Comparison of ENCODE assay signal across 13 cellular contexts in genomic region chr5:160468576-160468975, GRCh38. TPM values are rescaled to one million over a fixed set of nuclear protein-coding genes. Genes with fewer than 3 reads are reported as not detected.
DNase-seq lines count a peak whose midpoint lies in the region; ATAC-seq and TF ChIP-seq lines count a peak whose summit lies in the region.
"Had no signal": no experiment of that assay in that cellular context is flagged by ENCODE, and none has a peak within 500 bp of the region (broad histone marks: within the 10 kb centered on the region; RNA-seq: fewer than 3 reads in every experiment).

No MANE protein-coding gene starts in this region.

- H3K9ac ChIP-seq in DND-41 (ENCODE audit: low read depth, low read length): peak overlapping the region; percentile 47

- no peaks in the 10 kb centered on the region for H3K9me3 Mint-ChIP-seq in IgD-negative memory B cell
- no peaks in the 10 kb centered on the region for H3K9me3 Mint-ChIP-seq in activated naive CD8-positive, alpha-beta T cell treated with anti-CD3 and anti-CD28 coated beads, Interleukin-2, amount 10 ng/mL, durations not matched to agents 7 days and 5 days
- no peaks in the 10 kb centered on the region for H3K9me3 Mint-ChIP-seq in naive B cell
- H3K9me3 Mint-ChIP-seq: H9 had no signal

- H3K9me3 ChIP-seq in DND-41 (ENCODE audit: insufficient read depth, low read length, severe bottlenecking) (no peaks in the 10 kb centered on the region), gastrocnemius medialis (no peaks in the 10 kb centered on the region)
- H3K9me3 ChIP-seq: body of pancreas, tibial nerve had no signal

- H3K4me3 ChIP-seq in DND-41 (ENCODE audit: low read depth in 1 of 2, low read length in 2 of 2): peak overlapping the region in 1 of 2 experiments; percentile 48; a peak in 2 of 4 replicates
- no peak overlapping the region for H3K4me3 ChIP-seq in gastrocnemius medialis
- H3K4me3 ChIP-seq: body of pancreas had no signal

- intact Hi-C loops in head of caudate nucleus (cut with DNase I) (no loop called here), gastrocnemius medialis (cut with DNase I; ENCODE audit: low total_unique reads) (no loop called here)

- no peak; the same call in 2 of the 3 replicates for ATAC-seq in DND-41 (ENCODE audit: insufficient read depth, low read depth)
- ATAC-seq in activated naive CD8-positive, alpha-beta T cell treated with anti-CD3 and anti-CD28 coated beads, Interleukin-2, amount 10 ng/mL, durations not matched to agents 7 days and 5 days (ENCODE audit: low read depth): no peak
- no peak for ATAC-seq in naive B cell (ENCODE audit: low read depth in 2 of 2)
- no peak for ATAC-seq in HG02970 (IDR thresholded peaks at IDR 0.05; ENCODE audit: low FRiP score, unreplicated experiment)
- no peak for ATAC-seq in gastrocnemius medialis

- H3K27ac ChIP-seq in DND-41 (ENCODE audit: low read length): peak overlapping the region; percentile 82
- no peak overlapping the region for H3K27ac ChIP-seq in gastrocnemius medialis

- TF ChIP-seq CTCF in DND-41 (IDR thresholded peaks at IDR 0.05; ENCODE audit: borderline replicate concordance, extremely low read depth, low read length, poor library complexity, severe bottlenecking): no peak
- no peak for TF ChIP-seq CTCF in gastrocnemius medialis (IDR thresholded peaks at IDR 0.05 in 4 of 5, conservative IDR thresholded peaks at IDR 0.05 in 1 of 5)

- H3K36me3 ChIP-seq in DND-41 (ENCODE audit: insufficient read depth, low read length): no peaks in the 10 kb centered on the region
- H3K36me3 ChIP-seq in gastrocnemius medialis: no peaks in the 10 kb centered on the region
- H3K36me3 ChIP-seq: tibial nerve had no signal

- H3K27me3 ChIP-seq in DND-41 (ENCODE audit: insufficient read depth, low read length, poor library complexity) (no peaks in the 10 kb centered on the region), gastrocnemius medialis (no peaks in the 10 kb centered on the region)
- H3K27me3 ChIP-seq: body of pancreas, tibial nerve had no signal

- H3K4me1 ChIP-seq in DND-41 (ENCODE audit: insufficient read depth, low read length) (peaks cover 61% of the 10 kb centered on the region), gastrocnemius medialis (peaks cover 0 to 3% of the 10 kb centered on the region in 2 donors)

- POLR2A ChIA-PET in activated naive CD8-positive, alpha-beta T cell treated with anti-CD3 and anti-CD28 coated beads, Interleukin-2, amount 10 ng/mL, durations not matched to agents 7 days and 5 days (lab: Charles Lee): interaction anchor here (0.6 to 1.8 kb wide), 4 partner anchors 15 to 64 kb away, joined by 3 to 6 read pairs (median 3); no protein-coding TSS in a partner anchor

- peak overlapping the region; percentile 62 for H3K4me2 ChIP-seq in DND-41 (ENCODE audit: insufficient read depth, low read length)

- peaks cover 3% of the 10 kb centered on the region; the same call in 1 of the 2 replicates for H3K79me2 ChIP-seq in DND-41 (ENCODE audit: insufficient read depth, low read length)

- H3K4me1 Mint-ChIP-seq in IgD-negative memory B cell (peaks cover 54 to 56% (median 55%) of the 10 kb centered on the region in 3 donors), naive B cell (peaks cover 42 to 70% (median 44%) of the 10 kb centered on the region in 3 donors)
- peaks cover 60% of the 10 kb centered on the region for H3K4me1 Mint-ChIP-seq in activated naive CD8-positive, alpha-beta T cell treated with anti-CD3 and anti-CD28 coated beads, Interleukin-2, amount 10 ng/mL, durations not matched to agents 7 days and 5 days

- peak overlapping the region; percentile 65; the same call in 1 of the 2 replicates for H2AFZ ChIP-seq in DND-41 (ENCODE audit: low read depth, low read length)

- H3K36me3 Mint-ChIP-seq in IgD-negative memory B cell (no peaks in the 10 kb centered on the region), naive B cell (peaks cover 0 to 7% of the 10 kb centered on the region in 2 donors)
- H3K36me3 Mint-ChIP-seq in activated naive CD8-positive, alpha-beta T cell treated with anti-CD3 and anti-CD28 coated beads, Interleukin-2, amount 10 ng/mL, durations not matched to agents 7 days and 5 days: peaks cover 10% of the 10 kb centered on the region

- TF ChIP-seq POLR2A in gastrocnemius medialis (IDR thresholded peaks at IDR 0.05): no peak

- no peaks in the 10 kb centered on the region for H4K20me1 ChIP-seq in DND-41 (ENCODE audit: insufficient read depth, low read length)

- DNase-seq in DND-41 (no peak), naive B cell (no peak), head of caudate nucleus (no peak), NCI-H510A treated with DMSO at 0.1 percent for 48 hours (lab: John Stamatoyannopoulos, UW) (no peak), gastrocnemius medialis (no peak)
- DNase-seq in activated naive CD8-positive, alpha-beta T cell treated with anti-CD3 and anti-CD28 coated beads, Interleukin-2, amount 10 ng/mL, durations not matched to agents 7 days and 5 days: no peak
- DNase-seq: Karpas-422, NCI-H2227 treated with DMSO at 0.1 percent for 48 hours had no signal

- in situ Hi-C loops in gastrocnemius medialis (cut with MboI; ENCODE audit: low sequenced_read_pairs in 4 of 4): no loop called here

- H3K27ac Mint-ChIP-seq in IgD-negative memory B cell: peak overlapping the region; percentile 54 to 92 (median 87)
- peak overlapping the region; percentile 94 for H3K27ac Mint-ChIP-seq in activated naive CD8-positive, alpha-beta T cell treated with anti-CD3 and anti-CD28 coated beads, Interleukin-2, amount 10 ng/mL, durations not matched to agents 7 days and 5 days
- H3K27ac Mint-ChIP-seq in naive B cell: peak overlapping the region in 5 of 6 donors; percentile 92 to 99 (median 96)

- peaks cover 2% of the 10 kb centered on the region for H3K27me3 Mint-ChIP-seq in IgD-negative memory B cell
- H3K27me3 Mint-ChIP-seq in activated naive CD8-positive, alpha-beta T cell treated with anti-CD3 and anti-CD28 coated beads, Interleukin-2, amount 10 ng/mL, durations not matched to agents 7 days and 5 days: no peaks in the 10 kb centered on the region
- peaks cover 15 to 65% (median 29%) of the 10 kb centered on the region in 3 donors for H3K27me3 Mint-ChIP-seq in naive B cell

- H3K4me3 Mint-ChIP-seq in IgD-negative memory B cell: peak overlapping the region; percentile 76 to 98 (median 96)
- H3K4me3 Mint-ChIP-seq in activated naive CD8-positive, alpha-beta T cell treated with anti-CD3 and anti-CD28 coated beads, Interleukin-2, amount 10 ng/mL, durations not matched to agents 7 days and 5 days: peak overlapping the region; percentile 93
- peak overlapping the region; percentile 73 to 96 (median 90) for H3K4me3 Mint-ChIP-seq in naive B cell
- H3K4me3 Mint-ChIP-seq: H9 had no signal

RNA-seq across cellular contexts. Expression of gene PTTG1, which starts 46.9 kb away (rescaled TPM):
- polyA plus RNA-seq in IgD-negative memory B cell (19.1 TPM), naive B cell (ENCODE audit: low read depth in 6 of 6) (10 to 100 TPM in 5 of 6 donors, 1 to 10 TPM in 1; 2.6 to 17.2 (median 12.2) TPM)
- total RNA-seq in activated naive CD8-positive, alpha-beta T cell treated with anti-CD3 and anti-CD28 coated beads, Interleukin-2, amount 10 ng/mL, durations not matched to agents 7 days and 5 days: 100 to 1,000 TPM; 118 TPM
- total RNA-seq in gastrocnemius medialis: 10 to 100 TPM in 2 of 4 donors, 1 to 10 TPM in 2; 1.1 to 18.1 (median 11.4) TPM

RNA-seq across cellular contexts. Expression of gene SLU7, which starts 49.7 kb away (rescaled TPM):
- polyA plus RNA-seq in IgD-negative memory B cell: 96.2 TPM
- 10 to 100 TPM; 62.3 to 66.6 TPM for total RNA-seq in activated naive CD8-positive, alpha-beta T cell treated with anti-CD3 and anti-CD28 coated beads, Interleukin-2, amount 10 ng/mL, durations not matched to agents 7 days and 5 days
- polyA plus RNA-seq in naive B cell (ENCODE audit: low read depth in 6 of 6): 100 to 1,000 TPM in 2 of 6 donors, 10 to 100 TPM in 4; 83.6 to 115 (median 94.8) TPM
- 100 to 1,000 TPM in 1 of 4 donors, 10 to 100 TPM in 3; 61.4 to 103 (median 87.2) TPM for total RNA-seq in gastrocnemius medialis

Comparison
In these comparisons a context has a peak if more than half of its experiments do, and no peak if none do; other contexts are left out.
1. RNA of gene PTTG1, which starts 46.9 kb away (total RNA-seq): 118 TPM in activated naive CD8-positive, alpha-beta T cell treated with anti-CD3 and anti-CD28 coated beads, Interleukin-2, amount 10 ng/mL, durations not matched to agents 7 days and 5 days; 1.1 to 18.1 TPM in gastrocnemius medialis; every median in the first group is over 4 times any median in the second.
2. Peak in every context shown above with its lines, with median percentiles within 50 percentile points of each other: H3K27ac Mint-ChIP-seq and H3K4me3 Mint-ChIP-seq.